In the genomic region with DNA sequence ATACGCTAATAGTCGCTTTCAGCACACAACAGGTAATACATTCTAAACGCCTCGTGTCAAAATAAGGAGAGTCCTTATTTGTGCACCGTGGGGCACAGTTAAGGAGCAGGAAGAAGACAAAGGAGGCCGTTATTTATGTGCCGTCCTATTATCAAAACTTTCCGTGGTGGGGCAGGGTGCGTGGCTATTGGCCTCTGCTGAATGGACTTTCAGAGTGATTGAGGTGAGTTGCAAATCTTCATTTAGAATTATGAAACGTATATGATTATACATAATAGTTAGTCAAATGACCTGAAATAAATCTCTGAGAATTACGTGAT, we compare ENCODE assay signal across 8 cellular contexts. TPM values are rescaled to one million over a fixed set of nuclear protein-coding genes. Genes with fewer than 3 reads are reported as not detected.
DNase-seq lines count a peak whose midpoint lies in the region; ATAC-seq, FAIRE-seq and TF ChIP-seq lines count a peak whose summit lies in the region.

No MANE protein-coding gene starts in this region.

- H4K20me1 ChIP-seq in astrocyte (ENCODE audit: insufficient read depth, low read length), result peaks cover 40% of the 10 kb centered on the region

- peak overlapping the region; percentile 4 for H2AFZ ChIP-seq in astrocyte (ENCODE audit: low read depth, low read length)

- H3K36me3 Mint-ChIP-seq in activated CD8-positive, alpha-beta memory T cell treated with anti-CD3 and anti-CD28 coated beads, Interleukin-2, amount 10 ng/mL, durations not matched to agents 7 days and 5 days, result peaks cover 14% of the 10 kb centered on the region
- H3K36me3 Mint-ChIP-seq in astrocyte (ENCODE audit: low read depth, unreplicated experiment), result peaks cover 3% of the 10 kb centered on the region

- H3K4me2 ChIP-seq in astrocyte (ENCODE audit: low read length), result peak overlapping the region; percentile 85

- peaks cover 4% of the 10 kb centered on the region for H3K36me3 ChIP-seq in astrocyte (ENCODE audit: insufficient read depth, low read length)

- peak overlapping the region; percentile 87 for H3K27ac ChIP-seq in astrocyte (ENCODE audit: low read depth, low read length)

- no peak for FAIRE-seq in astrocyte (lab: Jason Lieb, UNC)

- peak overlapping the region; percentile 92 for H3K9ac ChIP-seq in astrocyte (ENCODE audit: low read length)

- peaks cover 55% of the 10 kb centered on the region for H3K79me2 ChIP-seq in astrocyte (ENCODE audit: insufficient read depth, low read length)

- H3K4me3 Mint-ChIP-seq in activated CD8-positive, alpha-beta memory T cell treated with anti-CD3 and anti-CD28 coated beads, Interleukin-2, amount 10 ng/mL, durations not matched to agents 7 days and 5 days, result peak overlapping the region; percentile 86
- peak overlapping the region; percentile 94 for H3K4me3 Mint-ChIP-seq in astrocyte (ENCODE audit: unreplicated experiment)
- peak overlapping the region; percentile 88 to 91 for H3K4me3 Mint-ChIP-seq in stimulated activated naive CD8-positive, alpha-beta T cell treated with anti-CD3 and anti-CD28 coated beads, Interleukin-15, amount 100 ng/mL, for 72 hours

- ATAC-seq in activated CD8-positive, alpha-beta memory T cell treated with anti-CD3 and anti-CD28 coated beads, Interleukin-2, amount 10 ng/mL, durations not matched to agents 7 days and 5 days, result peak; percentile 7
- peak; percentile 17 for ATAC-seq in left colon
- ATAC-seq in stimulated activated naive CD8-positive, alpha-beta T cell treated with anti-CD3 and anti-CD28 coated beads, Interleukin-15, amount 100 ng/mL, for 72 hours, result peak; percentile 9
- ATAC-seq in HG02981 (IDR thresholded peaks at IDR 0.05; ENCODE audit: unreplicated experiment), result no peak
- ATAC-seq in GM21360 (IDR thresholded peaks at IDR 0.05; ENCODE audit: unreplicated experiment), result no peak

- CTCF ChIA-PET in activated CD8-positive, alpha-beta memory T cell treated with anti-CD3 and anti-CD28 coated beads, Interleukin-2, amount 10 ng/mL, durations not matched to agents 7 days and 5 days (lab: Charles Lee), result interaction anchor here (0.8 to 1.5 kb wide), 5 partner anchors 13 to 108 kb away, joined by 3 to 9 read pairs (median 6); a partner anchor contains a TSS

- peaks cover 26% of the 10 kb centered on the region for H3K4me1 ChIP-seq in astrocyte (ENCODE audit: insufficient read depth, low read length)

- peak overlapping the region; percentile 97 for H3K27ac Mint-ChIP-seq in activated CD8-positive, alpha-beta memory T cell treated with anti-CD3 and anti-CD28 coated beads, Interleukin-2, amount 10 ng/mL, durations not matched to agents 7 days and 5 days
- peak overlapping the region; percentile 92 for H3K27ac Mint-ChIP-seq in astrocyte (ENCODE audit: unreplicated experiment)
- peak overlapping the region; percentile 97 to 99 for H3K27ac Mint-ChIP-seq in stimulated activated naive CD8-positive, alpha-beta T cell treated with anti-CD3 and anti-CD28 coated beads, Interleukin-15, amount 100 ng/mL, for 72 hours

- H3K9me3 Mint-ChIP-seq in activated CD8-positive, alpha-beta memory T cell treated with anti-CD3 and anti-CD28 coated beads, Interleukin-2, amount 10 ng/mL, durations not matched to agents 7 days and 5 days (ENCODE audit: low read depth), result no peaks in the 10 kb centered on the region
- no peaks in the 10 kb centered on the region for H3K9me3 Mint-ChIP-seq in astrocyte (ENCODE audit: unreplicated experiment)
- H3K9me3 Mint-ChIP-seq in stimulated activated naive CD8-positive, alpha-beta T cell treated with anti-CD3 and anti-CD28 coated beads, Interleukin-15, amount 100 ng/mL, for 72 hours, result no peaks in the 10 kb centered on the region

- H3K4me1 Mint-ChIP-seq in activated CD8-positive, alpha-beta memory T cell treated with anti-CD3 and anti-CD28 coated beads, Interleukin-2, amount 10 ng/mL, durations not matched to agents 7 days and 5 days, result peaks cover 42% of the 10 kb centered on the region
- peaks cover 23% of the 10 kb centered on the region for H3K4me1 Mint-ChIP-seq in astrocyte (ENCODE audit: low read depth, unreplicated experiment)
- H3K4me1 Mint-ChIP-seq in stimulated activated naive CD8-positive, alpha-beta T cell treated with anti-CD3 and anti-CD28 coated beads, Interleukin-15, amount 100 ng/mL, for 72 hours, result peaks cover 46% of the 10 kb centered on the region

- no peaks in the 10 kb centered on the region for H3K9me3 ChIP-seq in astrocyte (ENCODE audit: insufficient read depth, low read depth, low read length)

- peak; percentile 51 for DNase-seq in activated CD8-positive, alpha-beta memory T cell treated with anti-CD3 and anti-CD28 coated beads, Interleukin-2, amount 10 ng/mL, durations not matched to agents 7 days and 5 days
- DNase-seq in activated CD8-positive, alpha-beta memory T cell treated with anti-CD3 and anti-CD28 coated beads, Interleukin-2, amount 50 U/mL, for 4 hours, result no peak
- DNase-seq in NCI-H345 (lab: John Stamatoyannopoulos, UW) (peak; percentile 29), astrocyte (ENCODE audit: low read depth) (peak; percentile 8), left colon (no peak)
- DNase-seq in stimulated activated naive CD8-positive, alpha-beta T cell treated with anti-CD3 and anti-CD28 coated beads, Interleukin-15, amount 100 ng/mL, for 72 hours, result no peak

- H3K27me3 Mint-ChIP-seq in activated CD8-positive, alpha-beta memory T cell treated with anti-CD3 and anti-CD28 coated beads, Interleukin-2, amount 10 ng/mL, durations not matched to agents 7 days and 5 days, result no peaks in the 10 kb centered on the region
- H3K27me3 Mint-ChIP-seq in astrocyte (ENCODE audit: low read depth, unreplicated experiment), result no peaks in the 10 kb centered on the region
- H3K27me3 Mint-ChIP-seq in stimulated activated naive CD8-positive, alpha-beta T cell treated with anti-CD3 and anti-CD28 coated beads, Interleukin-15, amount 100 ng/mL, for 72 hours, result no peaks in the 10 kb centered on the region

- peak overlapping the region; percentile 80 for H3K4me3 ChIP-seq in astrocyte (ENCODE audit: insufficient read depth, low read depth, low read length)

- TF ChIP-seq CTCF in astrocyte (IDR thresholded peaks at IDR 0.05; ENCODE audit: insufficient read depth, low read depth, low read length), result no peak

- intact Hi-C loops in left colon (cut with DNase I, micrococcal nuclease), result no loop called here

- H3K27me3 ChIP-seq in astrocyte (ENCODE audit: insufficient read depth, low read length), result no peaks in the 10 kb centered on the region

RNA-seq across cellular contexts. Expression of a gene that starts 0.8 kb away (rescaled TPM):
- total RNA-seq in activated CD8-positive, alpha-beta memory T cell treated with anti-CD3 and anti-CD28 coated beads, Interleukin-2, amount 10 ng/mL, durations not matched to agents 7 days and 5 days, result 10 to 100 TPM; 29.7 to 30.1 TPM
- total RNA-seq in astrocyte (88.4 and 96.9 TPM in 2 replicates), left colon (10 to 100 TPM; 30.4 to 33.2 TPM)

RNA-seq across cellular contexts. Expression of a gene that starts 27.6 kb away (rescaled TPM):
- total RNA-seq in activated CD8-positive, alpha-beta memory T cell treated with anti-CD3 and anti-CD28 coated beads, Interleukin-2, amount 10 ng/mL, durations not matched to agents 7 days and 5 days, result 10 to 100 TPM; 50.0 to 56.8 TPM
- total RNA-seq in astrocyte (65.6 and 72.9 TPM in 2 replicates), left colon (10 to 100 TPM; 28.2 to 31.2 TPM)

RNA-seq across cellular contexts. Expression of a gene that starts 58.3 kb away (rescaled TPM):
- total RNA-seq in activated CD8-positive, alpha-beta memory T cell treated with anti-CD3 and anti-CD28 coated beads, Interleukin-2, amount 10 ng/mL, durations not matched to agents 7 days and 5 days, result 10 to 100 TPM; 13.4 to 13.7 TPM
- total RNA-seq in astrocyte, result 9.9 and 10.2 TPM in 2 replicates
- total RNA-seq in left colon, result 10 to 100 TPM; 14.6 to 17.6 TPM

Comparison
In these comparisons a context has a peak if more than half of its experiments do, and no peak if none do; other contexts are left out.
1. DNase-seq: peak in activated CD8-positive, alpha-beta memory T cell treated with anti-CD3 and anti-CD28 coated beads, Interleukin-2, amount 10 ng/mL, durations not matched to agents 7 days and 5 days (single experiment), NCI-H345 (single experiment) and astrocyte (single experiment); none in activated CD8-positive, alpha-beta memory T cell treated with anti-CD3 and anti-CD28 coated beads, Interleukin-2, amount 50 U/mL, for 4 hours (single experiment), left colon (0 of 2) and stimulated activated naive CD8-positive, alpha-beta T cell treated with anti-CD3 and anti-CD28 coated beads, Interleukin-15, amount 100 ng/mL, for 72 hours (0 of 2).
2. ATAC-seq: peak in activated CD8-positive, alpha-beta memory T cell treated with anti-CD3 and anti-CD28 coated beads, Interleukin-2, amount 10 ng/mL, durations not matched to agents 7 days and 5 days (single experiment), left colon (single experiment) and stimulated activated naive CD8-positive, alpha-beta T cell treated with anti-CD3 and anti-CD28 coated beads, Interleukin-15, amount 100 ng/mL, for 72 hours (single experiment); none in HG02981 (single experiment) and GM21360 (single experiment).
3. Peak in every context shown above with its lines, with median percentiles within 50 percentile points of each other: H3K27ac Mint-ChIP-seq and H3K4me3 Mint-ChIP-seq.